ENCODE assay signal across 26 cellular contexts in the genomic region with DNA sequence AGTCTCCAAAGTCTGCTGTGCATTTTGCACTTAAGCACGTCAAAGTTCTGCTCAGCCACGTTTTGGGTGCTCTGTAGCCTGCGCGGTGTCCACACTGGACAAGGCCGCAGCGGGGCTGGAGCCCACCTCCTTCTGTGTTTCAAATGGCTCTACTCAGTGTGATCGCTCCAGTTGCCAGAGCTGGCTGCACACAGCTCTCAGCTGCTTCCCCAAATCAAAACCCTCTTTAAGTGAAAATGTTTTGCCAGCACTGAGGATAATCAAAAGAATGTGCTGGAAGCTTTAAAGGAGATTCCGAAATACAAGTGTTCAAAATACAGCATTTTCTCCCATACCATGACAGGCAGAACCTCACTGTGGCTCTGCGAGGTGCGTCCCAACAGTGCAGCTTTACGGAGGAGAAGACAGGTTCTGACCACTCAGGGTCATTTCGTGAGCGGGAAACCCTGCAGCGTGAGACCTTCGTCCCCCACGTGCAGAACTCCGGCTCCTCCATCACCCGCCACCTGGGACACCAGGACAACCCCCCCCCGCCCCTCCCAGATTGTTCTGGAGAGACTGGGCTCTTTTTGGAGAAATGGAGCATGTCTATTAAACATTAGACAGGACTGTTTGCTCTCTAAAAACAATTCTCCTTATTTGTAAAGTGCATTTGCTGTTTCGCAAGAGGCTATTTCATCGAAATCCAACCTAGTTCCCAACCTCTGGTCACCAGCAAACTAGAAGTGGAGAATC. TPM values are rescaled to one million over a fixed set of nuclear protein-coding genes. Genes with fewer than 3 reads are reported as not detected.
A peak's percentile ranks its signal among the peaks of the same experiment; 100 is the strongest.
DNase-seq lines count a peak whose midpoint lies in the region; ATAC-seq and TF ChIP-seq lines count a peak whose summit lies in the region.
"Had no signal": no experiment of that assay in that cellular context is flagged by ENCODE, and none has a peak within 500 bp of the region (broad histone marks: within the 10 kb centered on the region; RNA-seq: fewer than 3 reads in every experiment).

No MANE protein-coding gene starts in this region.

- TF ChIP-seq EP300 in SK-N-SH (IDR thresholded peaks at IDR 0.05; ENCODE audit: borderline replicate concordance in 1 of 2, low read depth in 1 of 2, low read length in 1 of 2), result no peak

- no peak for TF ChIP-seq POLR2A in thyroid gland (IDR thresholded peaks at IDR 0.05)

- no peaks in the 10 kb centered on the region for H3K27me3 ChIP-seq in SK-N-SH (ENCODE audit: insufficient read depth)
- H3K27me3 ChIP-seq in thyroid gland, result no peaks in the 10 kb centered on the region
- H3K27me3 ChIP-seq: brain microvascular endothelial cell, neutrophil had no signal

- H3K4me3 ChIP-seq in SK-N-SH (ENCODE audit: low read depth in 2 of 2, low read length in 1 of 2), result no peak overlapping the region
- no peak overlapping the region for H3K4me3 ChIP-seq in mucosa of descending colon
- no peak overlapping the region for H3K4me3 ChIP-seq in thyroid gland (replicated peaks in 1 of 3)
- H3K4me3 ChIP-seq: prostate gland had no signal

- H3K4me2 ChIP-seq in SK-N-SH, result no peak overlapping the region

- peaks cover 0 to 4% of the 10 kb centered on the region in 2 experiments for H3K36me3 ChIP-seq in SK-N-SH (replicated peaks in 1 of 2; ENCODE audit: control insufficient read depth in 1 of 2, insufficient read depth in 2 of 2, low read length in 1 of 2)
- H3K36me3 ChIP-seq in mucosa of descending colon (ENCODE audit: low read depth), result no peaks in the 10 kb centered on the region
- H3K36me3 ChIP-seq in thyroid gland, result no peaks in the 10 kb centered on the region
- H3K36me3 ChIP-seq: brain microvascular endothelial cell, neutrophil, prostate gland had no signal

- no peaks in the 10 kb centered on the region for H3K9me2 ChIP-seq in SK-N-SH

- peaks cover 67% of the 10 kb centered on the region for H3K79me2 ChIP-seq in SK-N-SH (ENCODE audit: insufficient read depth)

- TF ChIP-seq CTCF in SK-N-SH (IDR thresholded peaks at IDR 0.05), result no peak
- no peak for TF ChIP-seq CTCF in mucosa of descending colon (IDR thresholded peaks at IDR 0.05)
- TF ChIP-seq CTCF in thyroid gland (IDR thresholded peaks at IDR 0.05), result no peak

- no peak for ATAC-seq in SK-N-SH treated with all-trans-retinoic acid at 6 μM for 48 hours
- ATAC-seq in mucosa of descending colon, result no peak
- ATAC-seq in GM21367 (IDR thresholded peaks at IDR 0.05; ENCODE audit: unreplicated experiment), result no peak
- ATAC-seq: activated CD8-positive, alpha-beta T cell treated with anti-CD3 and anti-CD28 coated beads for 36 hours had no signal

- H2AFZ ChIP-seq in SK-N-SH (ENCODE audit: low read depth), result no peak overlapping the region

- CTCF ChIA-PET in SK-N-SH (lab: Yijun Ruan, JAX), result no interaction called here

- H3K4me1 ChIP-seq in SK-N-SH (ENCODE audit: control insufficient read depth in 1 of 2, insufficient read depth in 2 of 2, low read depth in 1 of 2, low read length in 1 of 2) (no peaks in the 10 kb centered on the region), mucosa of descending colon (ENCODE audit: low read depth) (peaks cover 6% of the 10 kb centered on the region), thyroid gland (peaks cover 18 to 20% of the 10 kb centered on the region in 2 donors)
- H3K4me1 ChIP-seq: prostate gland had no signal

- TF ChIP-seq RAD21 in SK-N-SH (IDR thresholded peaks at IDR 0.05; ENCODE audit: low read length), result no peak

- 91% methylated on average over 21 of the region's 21 CpGs for WGBS in SK-N-SH (ENCODE audit: low lambda C conversion rate)
- WGBS in thyroid gland, 2 donors, result 51 to 54% methylated on average over 14 to 21 of the region's 21 CpGs

- intact Hi-C loops in mucosa of descending colon (cut with DNase I, micrococcal nuclease), result no loop called here
- intact Hi-C loops in thyroid gland (cut with DNase I), result no loop called here

- H3K27ac ChIP-seq in SK-N-SH (ENCODE audit: low read depth in 2 of 2, low read length in 1 of 2) (no peak overlapping the region), thyroid gland (peak overlapping the region; percentile 60 to 64 (median 64))
- H3K27ac ChIP-seq: 22Rv1, brain microvascular endothelial cell, C4-2B, neutrophil, prostate gland had no signal

- H3F3A ChIP-seq in SK-N-SH (replicated peaks; ENCODE audit: insufficient read depth), result peaks cover 12% of the 10 kb centered on the region

- DNase-seq in SK-N-SH, result peak; percentile 27
- DNase-seq in fibroblast of gingiva (ENCODE audit: low read depth), result peak; percentile 50
- DNase-seq in mucosa of descending colon, result peak in 2 of 3 donors; percentile 20 to 41
- peak; percentile 60 to 66 for DNase-seq in thyroid gland
- DNase-seq in HPDE6-E6E7 (ENCODE audit: extremely low spot score), result no peak
- no peak for DNase-seq in NCI-H128 (lab: John Stamatoyannopoulos, UW; ENCODE audit: unreplicated experiment)
- DNase-seq: activated CD8-positive, alpha-beta T cell treated with anti-CD3 and anti-CD28 coated beads for 36 hours; activated naive CD4-positive, alpha-beta T cell treated with anti-CD3 and anti-CD28 coated beads, Interleukin-2, amount 50 U/mL, for 16 hours; amniotic stem cell; brain microvascular endothelial cell; DND-41; GF-D8; HFFc6; immature natural killer cell; left colon; NCI-H1092 treated with DMSO at 0.1 percent for 48 hours; NCI-H187 treated with DMSO at 0.1 percent for 48 hours; NCI-H2171; OCI-M1 had no signal

- peaks cover 15% of the 10 kb centered on the region; the same call in 1 of the 2 replicates for H4K20me1 ChIP-seq in SK-N-SH (ENCODE audit: insufficient read depth)

- POLR2A ChIA-PET in SK-N-SH (lab: Yijun Ruan, JAX), result no interaction called here

- peaks cover 8% of the 10 kb centered on the region; the same call in 1 of the 2 replicates for H3K9me3 ChIP-seq in SK-N-SH
- no peaks in the 10 kb centered on the region for H3K9me3 ChIP-seq in mucosa of descending colon
- no peaks in the 10 kb centered on the region for H3K9me3 ChIP-seq in thyroid gland
- H3K9me3 ChIP-seq: neutrophil, prostate gland had no signal

- no peak overlapping the region for H3K9ac ChIP-seq in SK-N-SH

TF ChIP-seq in SK-N-SH, 30 proteins besides CTCF, POLR2A, EP300 and RAD21:
- TF ChIP-seq RFX5 (IDR thresholded peaks at IDR 0.05; ENCODE audit: low read length) (no peak), SMC3 (IDR thresholded peaks at IDR 0.05; ENCODE audit: low read depth, low read length) (no peak), SIN3A (IDR thresholded peaks at IDR 0.05; ENCODE audit: borderline replicate concordance, low read depth, low read length) (no peak), YY1 (IDR thresholded peaks at IDR 0.05; ENCODE audit: low read depth) (no peak), FOSL2 (IDR thresholded peaks at IDR 0.05; ENCODE audit: borderline replicate concordance, low read depth) (no peak), FOXJ3 (CRISPR knock-in tag; IDR thresholded peaks at IDR 0.05) (no peak), ELF1 (IDR thresholded peaks at IDR 0.05) (no peak), POLR2AphosphoS5 (IDR thresholded peaks at IDR 0.05; ENCODE audit: low read depth, low read length) (no peak)

TF ChIP-seq in SK-N-SH treated with all-trans-retinoic acid at 6 μM for 48 hours, 23 proteins besides CTCF, POLR2A, EP300 and RAD21 (continues in another document):
- TF ChIP-seq SNAI2 (CRISPR knock-in tag; IDR thresholded peaks at IDR 0.05), result no peak
- TF ChIP-seq RARB (CRISPR knock-in tag; IDR thresholded peaks at IDR 0.05), result no peak
- no peak for TF ChIP-seq ZFP3 (CRISPR knock-in tag; IDR thresholded peaks at IDR 0.05)
- TF ChIP-seq ZNF8 (CRISPR knock-in tag; IDR thresholded peaks at IDR 0.05), result no peak
- TF ChIP-seq, protein P1, sequence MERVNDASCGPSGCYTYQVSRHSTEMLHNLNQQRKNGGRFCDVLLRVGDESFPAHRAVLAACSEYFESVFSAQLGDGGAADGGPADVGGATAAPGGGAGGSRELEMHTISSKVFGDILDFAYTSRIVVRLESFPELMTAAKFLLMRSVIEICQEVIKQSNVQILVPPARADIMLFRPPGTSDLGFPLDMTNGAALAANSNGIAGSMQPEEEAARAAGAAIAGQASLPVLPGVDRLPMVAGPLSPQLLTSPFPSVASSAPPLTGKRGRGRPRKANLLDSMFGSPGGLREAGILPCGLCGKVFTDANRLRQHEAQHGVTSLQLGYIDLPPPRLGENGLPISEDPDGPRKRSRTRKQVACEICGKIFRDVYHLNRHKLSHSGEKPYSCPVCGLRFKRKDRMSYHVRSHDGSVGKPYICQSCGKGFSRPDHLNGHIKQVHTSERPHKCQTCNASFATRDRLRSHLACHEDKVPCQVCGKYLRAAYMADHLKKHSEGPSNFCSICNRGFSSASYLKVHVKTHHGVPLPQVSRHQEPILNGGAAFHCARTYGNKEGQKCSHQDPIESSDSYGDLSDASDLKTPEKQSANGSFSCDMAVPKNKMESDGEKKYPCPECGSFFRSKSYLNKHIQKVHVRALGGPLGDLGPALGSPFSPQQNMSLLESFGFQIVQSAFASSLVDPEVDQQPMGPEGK (CRISPR knock-in tag; IDR thresholded peaks at IDR 0.05; ENCODE audit: borderline replicate concordance), result no peak
- TF ChIP-seq OSR1 (CRISPR knock-in tag; IDR thresholded peaks at IDR 0.05), result no peak

RNA-seq across cellular contexts. Expression of gene TBC1D16, which starts 16.6 kb away (rescaled TPM):
- polyA plus RNA-seq in SK-N-SH (2012; rRNA removed), result 14.5 and 15.3 TPM in 2 replicates
- polyA plus RNA-seq in SK-N-SH (2012; cell fraction: cytosol; rRNA removed), result 7.9 and 13.0 TPM in 2 replicates
- polyA plus RNA-seq in SK-N-SH (2012; cell fraction: nucleus; rRNA removed), result 22.6 and 24.9 TPM in 2 replicates
- total RNA-seq in mucosa of descending colon (10 to 100 TPM; 10.9 to 23.4 (median 22.1) TPM), thyroid gland (10 to 100 TPM; 25.4 to 32.2 (median 29.8) TPM)

RNA-seq across cellular contexts. Expression of gene CCDC40, which starts 17.4 kb away (rescaled TPM):
- 17.3 and 21.6 TPM in 2 replicates for polyA plus RNA-seq in SK-N-SH (2012; rRNA removed)
- polyA plus RNA-seq in SK-N-SH (2012; cell fraction: cytosol; rRNA removed), result 8.0 and 8.3 TPM in 2 replicates
- 87.6 and 92.0 TPM in 2 replicates for polyA plus RNA-seq in SK-N-SH (2012; cell fraction: nucleus; rRNA removed)
- total RNA-seq in mucosa of descending colon, result 1 to 10 TPM; 2.1 to 5.9 (median 2.7) TPM
- 10 to 100 TPM in 2 of 4 donors, 1 to 10 TPM in 2; 6.7 to 17.3 (median 9.4) TPM for total RNA-seq in thyroid gland
- total RNA-seq: activated T-helper 2 cell treated with anti-CD3 and anti-CD28 coated beads, Interferon-gamma antibody, Interleukin-2, Interleukin-4, amounts not matched to agents 10 μg/mL and 5 μg/mL and 100 μg/mL, durations not matched to agents 14 hours and 24 hours and 36 hours had no signal
- polyA plus RNA-seq: immature natural killer cell had no signal

Comparison
In these comparisons a context has a peak if more than half of its experiments do, and no peak if none do; other contexts are left out.
1. DNase-seq: peak in SK-N-SH (single experiment), fibroblast of gingiva (single experiment), mucosa of descending colon (2 of 3) and thyroid gland (2 of 2); none in HPDE6-E6E7 (single experiment) and NCI-H128 (single experiment).
2. H3K27ac ChIP-seq: peak in thyroid gland (3 of 3); none in SK-N-SH (0 of 2).